ENCODE assay signal across 13 cellular contexts in the genomic region with DNA sequence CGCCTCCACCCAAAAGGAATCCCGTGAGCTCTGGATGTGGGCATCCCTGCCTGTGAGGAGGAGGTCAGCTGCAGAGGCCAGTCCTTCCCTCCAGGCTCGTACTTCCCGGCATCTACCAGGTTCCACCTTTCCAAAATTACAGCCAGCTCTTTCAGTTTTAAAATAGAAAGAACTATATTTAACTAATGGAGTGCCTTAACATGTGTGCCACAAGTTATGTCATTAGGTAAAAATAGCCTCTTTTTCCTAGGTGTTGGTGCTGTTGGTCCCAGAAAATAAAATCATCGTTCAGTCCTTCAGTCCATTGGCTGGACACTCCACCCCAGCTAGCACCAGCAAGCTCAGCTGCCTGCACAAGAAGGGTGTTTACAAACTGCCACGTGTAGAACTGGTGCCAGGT.
DNase-seq lines count a peak whose midpoint lies in the region; ATAC-seq and TF ChIP-seq lines count a peak whose summit lies in the region.
"Had no signal": no experiment of that assay in that cellular context is flagged by ENCODE, and none has a peak within 500 bp of the region (broad histone marks: within the 10 kb centered on the region; RNA-seq: fewer than 3 reads in every experiment).

No MANE protein-coding gene starts in this region.

- no peak overlapping the region for H3K9ac ChIP-seq in skeletal muscle tissue (ENCODE audit: low read depth in 1 of 3, low read length in 3 of 3)

- H3K4me3 ChIP-seq in left ventricle myocardium inferior = no peak overlapping the region
- peak overlapping the region in 1 of 3 donors; percentile 45 for H3K4me3 ChIP-seq in skeletal muscle tissue (ENCODE audit: low read length in 3 of 3)
- no peak overlapping the region for H3K4me3 ChIP-seq in osteoblast (ENCODE audit: insufficient read depth, low read length)

- peaks cover 75% of the 10 kb centered on the region for H3K4me1 ChIP-seq in left ventricle myocardium inferior
- peaks cover 37 to 50% (median 45%) of the 10 kb centered on the region in 3 donors for H3K4me1 ChIP-seq in skeletal muscle tissue (ENCODE audit: control insufficient read depth in 3 of 3, insufficient read depth in 3 of 3, low read length in 3 of 3)
- peaks cover 29% of the 10 kb centered on the region for H3K4me1 ChIP-seq in osteoblast (ENCODE audit: insufficient read depth, low read length)

- H3K27me3 ChIP-seq in left ventricle myocardium inferior (ENCODE audit: low read depth) (no peaks in the 10 kb centered on the region), skeletal muscle tissue (ENCODE audit: control insufficient read depth in 3 of 3, insufficient read depth in 3 of 3, low read length in 3 of 3) (no peaks in the 10 kb centered on the region), osteoblast (ENCODE audit: insufficient read depth, low read length) (no peaks in the 10 kb centered on the region)

- peaks cover 58% of the 10 kb centered on the region for H3K36me3 ChIP-seq in left ventricle myocardium inferior
- H3K36me3 ChIP-seq in skeletal muscle tissue (ENCODE audit: control insufficient read depth in 3 of 3, insufficient read depth in 3 of 3, low read length in 3 of 3) = peaks cover 5 to 26% (median 7%) of the 10 kb centered on the region in 3 donors
- H3K36me3 ChIP-seq in osteoblast (ENCODE audit: insufficient read depth, low read length) = peaks cover 48% of the 10 kb centered on the region

- H3K79me2 ChIP-seq in osteoblast (ENCODE audit: insufficient read depth, low read length) = no peaks in the 10 kb centered on the region

- no peak overlapping the region for H3K4me2 ChIP-seq in osteoblast (ENCODE audit: insufficient read depth, low read length)

- H3K27ac ChIP-seq in left ventricle myocardium inferior (replicated peaks) (peak overlapping the region; percentile 65), skeletal muscle tissue (ENCODE audit: low read depth, low read length) (peak overlapping the region; percentile 70), osteoblast (ENCODE audit: low read depth, low read length) (no peak overlapping the region)

- peak; percentile 50 for DNase-seq in NCI-H748 (lab: John Stamatoyannopoulos, UW; ENCODE audit: unreplicated experiment)
- DNase-seq in NCI-H748 treated with DMSO at 0.1 percent for 48 hours (lab: John Stamatoyannopoulos, UW) = no peak
- no peak for DNase-seq in Right ventricle myocardium superior
- DNase-seq in left cardiac atrium = no peak
- no peak for DNase-seq in left ventricle myocardium inferior
- no peak for DNase-seq in osteoblast (ENCODE audit: insufficient read length, low spot score, missing footprints)
- DNase-seq: 8988T, Calu3, Karpas-422, SIG-M5 had no signal

- no peak for TF ChIP-seq CTCF in left ventricle myocardium inferior (IDR thresholded peaks at IDR 0.05; ENCODE audit: borderline replicate concordance)
- no peak for TF ChIP-seq CTCF in osteoblast (IDR thresholded peaks at IDR 0.05; ENCODE audit: extremely low read depth, low read depth, low read length)

- no peak overlapping the region for H2AFZ ChIP-seq in osteoblast (ENCODE audit: low read length)

- H3K9me3 ChIP-seq in left ventricle myocardium inferior (replicated peaks) = no peaks in the 10 kb centered on the region
- H3K9me3 ChIP-seq in skeletal muscle tissue (ENCODE audit: control insufficient read depth in 3 of 3, low read length in 3 of 3) = no peaks in the 10 kb centered on the region
- H3K9me3 ChIP-seq in osteoblast (ENCODE audit: low read depth, low read length) = no peaks in the 10 kb centered on the region

- intact Hi-C loops in Right ventricle myocardium superior (cut with DNase I) (no loop called here), left cardiac atrium (cut with DNase I) (no loop called here), left ventricle myocardium inferior (cut with micrococcal nuclease) (no loop called here)

- no peaks in the 10 kb centered on the region for H4K20me1 ChIP-seq in osteoblast (ENCODE audit: insufficient read depth, low read length)

- ATAC-seq in Right ventricle myocardium superior (ENCODE audit: poor library complexity) = peak; percentile 72
- no peak for ATAC-seq in left cardiac atrium
- ATAC-seq in HG03139 (IDR thresholded peaks at IDR 0.05; ENCODE audit: unreplicated experiment) = no peak
- ATAC-seq: SK-N-SH treated with all-trans-retinoic acid at 6 μM for 48 hours had no signal
